1 cellular context compared by ENCODE assay signal in genomic region chr1:19648689-19649088, GRCh38.
TF ChIP-seq lines count a peak whose summit lies in the region.

No MANE protein-coding gene starts in this region.

TF ChIP-seq in HCT116, 20 proteins besides CTCF, POLR2A, EP300 and RAD21 (continued from another document):
- TF ChIP-seq ZFX (IDR thresholded peaks at IDR 0.05) (no peak), POLR2AphosphoS5 (IDR thresholded peaks at IDR 0.05; ENCODE audit: low read depth, low read length) (no peak), FOSL1 (IDR thresholded peaks at IDR 0.05; ENCODE audit: low read depth) (no peak), ATF3 (IDR thresholded peaks at IDR 0.05) (no peak), CBX3 (IDR thresholded peaks at IDR 0.05; ENCODE audit: low read depth) (no peak)
